Comparison of ENCODE assay signal across 1 cellular context in the genomic region with DNA sequence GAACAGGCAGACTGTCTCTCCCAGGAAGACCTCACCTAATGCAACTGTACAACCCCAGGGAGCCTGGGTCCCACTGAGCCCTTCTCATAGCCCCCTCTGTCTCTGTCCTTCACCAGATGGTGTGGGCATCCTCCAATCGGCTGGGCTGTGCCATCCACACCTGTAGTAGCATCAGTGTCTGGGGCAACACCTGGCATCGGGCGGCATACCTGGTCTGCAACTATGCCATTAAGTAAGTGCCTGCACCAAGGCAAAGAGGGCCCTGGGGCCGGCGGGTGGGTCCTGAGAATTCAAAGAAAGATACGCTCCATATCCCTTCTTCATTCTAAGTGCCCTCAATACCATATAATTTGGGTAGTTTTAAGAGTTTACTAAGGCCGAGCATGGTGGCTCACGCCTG.
TF ChIP-seq lines count a peak whose summit lies in the region.

No MANE protein-coding gene starts in this region.

TF ChIP-seq in H1, 55 proteins besides CTCF, POLR2A, EP300 and RAD21:
- TF ChIP-seq SAP30 (IDR thresholded peaks at IDR 0.05; ENCODE audit: insufficient read depth, insufficient replicate concordance, low read length) = no peak
- no peak for TF ChIP-seq EZH2 (IDR thresholded peaks at IDR 0.05; ENCODE audit: low read depth, low read length, severe bottlenecking)
- TF ChIP-seq SRF (IDR thresholded peaks at IDR 0.05; ENCODE audit: low read depth, low read length) = no peak
- no peak for TF ChIP-seq ZNF274 (IDR thresholded peaks at IDR 0.05; ENCODE audit: borderline replicate concordance, extremely low read depth, low read length)
